8 cellular contexts compared by ENCODE assay signal in the genomic region with DNA sequence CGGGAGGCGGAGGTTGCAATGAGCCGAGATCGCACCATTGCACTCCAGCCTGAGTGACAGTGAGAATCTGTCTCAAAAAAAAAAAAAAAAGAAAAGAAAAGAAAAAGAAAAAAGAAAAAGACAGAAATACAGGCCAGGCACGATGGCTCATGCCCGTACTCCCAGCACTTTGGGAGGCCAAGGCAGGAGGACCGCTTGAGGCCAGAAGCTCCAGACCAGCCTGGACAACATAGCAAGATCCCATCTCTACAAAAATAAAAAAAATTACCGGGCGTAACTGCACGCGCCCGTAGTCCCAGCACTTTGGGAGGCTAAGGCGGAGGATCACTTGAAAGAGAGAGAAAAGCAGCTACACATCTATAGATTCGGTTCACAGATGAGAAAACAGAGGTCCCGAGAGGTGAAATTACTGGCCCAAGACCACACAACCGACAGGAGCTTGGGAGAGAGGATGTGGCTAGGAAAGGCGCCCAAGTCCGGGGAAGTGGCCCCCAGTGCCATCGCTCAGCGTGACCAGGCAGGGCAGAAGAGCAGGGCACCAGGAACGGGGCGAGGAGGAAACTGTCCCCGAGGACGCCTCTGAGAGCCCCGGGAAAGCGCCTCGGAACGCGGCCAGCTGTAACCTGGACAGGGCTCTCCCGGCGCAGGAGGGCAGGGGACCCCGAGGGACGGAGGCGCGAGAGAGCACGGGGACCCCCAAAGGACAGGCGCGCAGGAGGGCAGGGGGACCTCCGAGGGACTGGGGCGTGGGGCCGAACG. TPM values are rescaled to one million over a fixed set of nuclear protein-coding genes. Genes with fewer than 3 reads are reported as not detected.
A peak's percentile ranks its signal among the peaks of the same experiment; 100 is the strongest.
DNase-seq lines count a peak whose midpoint lies in the region; ATAC-seq and TF ChIP-seq lines count a peak whose summit lies in the region.

No MANE protein-coding gene starts in this region.

- H3K4me1 ChIP-seq in iPS-20b (ENCODE audit: insufficient read depth, low read length) (peaks cover 7% of the 10 kb centered on the region), spleen (peaks cover 14 to 82% (median 56%) of the 10 kb centered on the region in 6 donors)

- TF ChIP-seq CTCF in AG09309 (IDR thresholded peaks at IDR 0.05; ENCODE audit: control insufficient read depth, insufficient read depth, low read depth, low read length, missing control alignments) (no peak), astrocyte of the cerebellum (IDR thresholded peaks at IDR 0.05; ENCODE audit: low read depth, low read length, missing control alignments) (no peak), spleen (IDR thresholded peaks at IDR 0.05 in 8 of 11, conservative IDR thresholded peaks at IDR 0.05 in 3 of 11) (no peak)

- in situ Hi-C loops in astrocyte of the cerebellum (cut with HindIII; ENCODE audit: low sequenced_read_pairs): no loop called here

- H3K9me3 ChIP-seq in iPS-20b (ENCODE audit: insufficient read depth, low read depth, low read length): no peaks in the 10 kb centered on the region
- no peaks in the 10 kb centered on the region for H3K9me3 ChIP-seq in spleen

- WGBS in spleen, 5 donors: 18 to 21% (median 20%) methylated on average over 35 to 42 of the region's 42 CpGs

- peak; percentile 21 for ATAC-seq in GM19043 (IDR thresholded peaks at IDR 0.05; ENCODE audit: low read depth, unreplicated experiment)

- DNase-seq in AG09309 (ENCODE audit: low read depth): no peak
- DNase-seq in HuH-7.5 (ENCODE audit: low spot score): peak; percentile 61
- DNase-seq in astrocyte of the cerebellum (ENCODE audit: low read depth): no peak
- DNase-seq in spleen: no peak
- DNase-seq in NCI-H226: no peak
- no peak for DNase-seq in stimulated activated CD4-positive, alpha-beta T cell treated with anti-CD3 and anti-CD28 coated beads, Interleukin-4, amount 100 ng/mL, for 4 hours

- no peak overlapping the region for H3K27ac ChIP-seq in iPS-20b (ENCODE audit: low read length)
- H3K27ac ChIP-seq in spleen: peak overlapping the region; percentile 93 to 98 (median 96)

- TF ChIP-seq POLR2A in spleen (IDR thresholded peaks at IDR 0.05): no peak

- intact Hi-C loops in spleen (cut with DNase I; ENCODE audit: low total_unique reads): loop anchor here (5.0 kb wide), 1 partner anchor 66 kb away; no protein-coding TSS in a partner anchor

- H3K36me3 ChIP-seq in iPS-20b (ENCODE audit: insufficient read depth, low read depth, low read length) (no peaks in the 10 kb centered on the region), spleen (peaks cover 0 to 14% (median 2%) of the 10 kb centered on the region in 6 donors)

- H3K4me3 ChIP-seq in AG09309 (ENCODE audit: control insufficient read depth, low read depth, low read length) (peak overlapping the region; percentile 95), astrocyte of the cerebellum (ENCODE audit: low read depth, low read length) (peak overlapping the region; percentile 70), iPS-20b (ENCODE audit: low read length) (peak overlapping the region; percentile 84), spleen (peak overlapping the region; percentile 72 to 97 (median 85))

- H3K9ac ChIP-seq in iPS-20b (ENCODE audit: low read depth, low read length): peak overlapping the region; percentile 71; the same call in 1 of the 2 replicates

- H3K27me3 ChIP-seq in iPS-20b (ENCODE audit: insufficient read depth, low read length) (no peaks in the 10 kb centered on the region), spleen (replicated peaks in 1 of 7) (no peaks in the 10 kb centered on the region)

RNA-seq across cellular contexts. Expression of gene SNX8, which starts 0.6 kb away (rescaled TPM):
- total RNA-seq in spleen: 100 to 1,000 TPM in 2 of 7 donors, 10 to 100 TPM in 5; 74.0 to 196 (median 93.6) TPM
- polyA plus RNA-seq in spleen: 10 to 100 TPM; 48.8 to 63.8 (median 52.1) TPM

RNA-seq across cellular contexts. Expression of gene EIF3B, which starts 41.0 kb away (rescaled TPM):
- 100 to 1,000 TPM in 6 of 7 donors, 10 to 100 TPM in 1; 79.6 to 150 (median 116) TPM for total RNA-seq in spleen
- polyA plus RNA-seq in spleen: 100 to 1,000 TPM in 1 of 3 donors, 10 to 100 TPM in 2; 78.1 to 117 (median 96.9) TPM
